9 cellular contexts compared by ENCODE assay signal in genomic region chr3:42613462-42613861, GRCh38. TPM values are rescaled to one million over a fixed set of nuclear protein-coding genes. Genes with fewer than 3 reads are reported as not detected.
DNase-seq lines count a peak whose midpoint lies in the region; ATAC-seq and TF ChIP-seq lines count a peak whose summit lies in the region.
"Had no signal": no experiment of that assay in that cellular context is flagged by ENCODE, and none has a peak within 500 bp of the region (broad histone marks: within the 10 kb centered on the region; RNA-seq: fewer than 3 reads in every experiment).

No MANE protein-coding gene starts in this region.

- H3K4me3 Mint-ChIP-seq in T-cell (peak overlapping the region in 1 of 3 donors; percentile 3), immature natural killer cell (no peak overlapping the region)

- H3K36me3 ChIP-seq in heart left ventricle (peaks cover 0 to 43% (median 15%) of the 10 kb centered on the region in 9 donors), upper lobe of right lung (peaks cover 16% of the 10 kb centered on the region)

- H3K4me1 Mint-ChIP-seq in T-cell, result peaks cover 68 to 76% (median 69%) of the 10 kb centered on the region in 3 donors
- H3K4me1 Mint-ChIP-seq in immature natural killer cell, result peaks cover 47 to 84% of the 10 kb centered on the region in 2 donors

- H3K27ac Mint-ChIP-seq in T-cell (peak overlapping the region; percentile 4 to 44), immature natural killer cell (peak overlapping the region; percentile 1 to 58 (median 36))

- POLR2A ChIA-PET in T-cell (lab: Charles Lee), result interaction anchor here (0.6 to 2.6 kb wide), 4 partner anchors 11 to 32 kb away, joined by 3 to 12 read pairs (median 3); partner anchors contain the start of genes SEC22C (in 1 of the 2) and SS18L2 (in 1 of the 2)

- no peak for TF ChIP-seq POLR2A in heart left ventricle (IDR thresholded peaks at IDR 0.05)

- DNase-seq in heart left ventricle (no peak), Right ventricle myocardium inferior (ENCODE audit: missing footprints) (no peak), T-cell (no peak), immature natural killer cell (no peak), upper lobe of right lung (no peak), iPS-NIHi7 (ENCODE audit: extremely low spot score) (no peak)
- no peak for DNase-seq in activated T-cell treated with anti-CD3 and anti-CD28 coated beads, Interleukin-2, amount 50 U/mL, for 1 hour

- no peaks in the 10 kb centered on the region for H3K9me3 ChIP-seq in heart left ventricle
- H3K9me3 ChIP-seq in upper lobe of right lung, result no peaks in the 10 kb centered on the region

- peak; percentile 17 to 62 (median 40) for TF ChIP-seq CTCF in heart left ventricle (IDR thresholded peaks at IDR 0.05)
- TF ChIP-seq CTCF in upper lobe of right lung (IDR thresholded peaks at IDR 0.05), result peak; percentile 53

- H3K27me3 Mint-ChIP-seq in T-cell, result no peaks in the 10 kb centered on the region
- H3K27me3 Mint-ChIP-seq in immature natural killer cell (ENCODE audit: low read depth in 3 of 3), result peaks cover 0 to 3% (median 2%) of the 10 kb centered on the region in 3 donors
- H3K27me3 Mint-ChIP-seq: IgD-negative memory B cell had no signal

- no peak overlapping the region for H3K4me3 ChIP-seq in heart left ventricle
- no peak overlapping the region for H3K4me3 ChIP-seq in upper lobe of right lung

- H3K4me1 ChIP-seq in heart left ventricle (peaks cover 0 to 69% (median 50%) of the 10 kb centered on the region in 12 donors), upper lobe of right lung (peaks cover 31% of the 10 kb centered on the region)

- H3K27me3 ChIP-seq in heart left ventricle (no peaks in the 10 kb centered on the region), upper lobe of right lung (no peaks in the 10 kb centered on the region)

- peak in 1 of 4 donors; percentile 36 for ATAC-seq in heart left ventricle
- no peak for ATAC-seq in Right ventricle myocardium inferior
- peak in 3 of 4 experiments; percentile 47 to 59 (median 58) for ATAC-seq in T-cell (replicated peaks in 1 of 4)
- no peak for ATAC-seq in upper lobe of right lung
- no peak for ATAC-seq in HG03159 (IDR thresholded peaks at IDR 0.05; ENCODE audit: unreplicated experiment)

- H3K27ac ChIP-seq in heart left ventricle (peak overlapping the region in 10 of 12 donors; percentile 8 to 81 (median 67)), upper lobe of right lung (peak overlapping the region; percentile 55)

- CTCF ChIA-PET in T-cell (lab: Charles Lee), result interaction anchor here (0.5 to 2.5 kb wide), 14 partner anchors 10 to 647 kb away, joined by 3 to 12 read pairs (median 4); partner anchors contain the start of genes NKTR (in 1 of the 2), SEC22C (in 1 of the 2), SS18L2 (in 1 of the 2) and VIPR1 (in 1 of the 2)

- H3K9me3 Mint-ChIP-seq in T-cell, result no peaks in the 10 kb centered on the region
- no peaks in the 10 kb centered on the region for H3K9me3 Mint-ChIP-seq in immature natural killer cell
- H3K9me3 Mint-ChIP-seq: IgD-negative memory B cell had no signal

- intact Hi-C loops in heart left ventricle (cut with DNase I) (no loop called here), Right ventricle myocardium inferior (cut with DNase I) (no loop called here), upper lobe of right lung (cut with DNase I) (no loop called here)

- 72 to 78% (median 73%) methylated on average over 2 of the region's 2 CpGs for WGBS in heart left ventricle, 4 donors

- peaks cover 13% of the 10 kb centered on the region for H3K36me3 Mint-ChIP-seq in T-cell
- H3K36me3 Mint-ChIP-seq in immature natural killer cell, result peaks cover 0 to 10% (median 3%) of the 10 kb centered on the region in 3 donors

RNA-seq across cellular contexts. Expression of gene NKTR, which starts 13.0 kb away (rescaled TPM):
- total RNA-seq in heart left ventricle (10 to 100 TPM; 14.6 to 40.6 (median 20.9) TPM), Right ventricle myocardium inferior (21.2 TPM), T-cell (100 to 1,000 TPM; 185 to 252 (median 209) TPM), upper lobe of right lung (92.1 TPM)
- polyA plus RNA-seq in heart left ventricle (10 to 100 TPM; 10.7 to 31.3 TPM), immature natural killer cell (10 to 100 TPM in 1 of 3 donors, 1 to 10 TPM in 2; 6.9 to 15.9 (median 7.4) TPM)

RNA-seq across cellular contexts. Expression of gene SS18L2, which starts 22.8 kb away (rescaled TPM):
- 10 to 100 TPM; 10.7 to 16.9 (median 12.8) TPM for total RNA-seq in heart left ventricle
- polyA plus RNA-seq in heart left ventricle, result 10 to 100 TPM; 30.9 to 34.6 TPM
- total RNA-seq in Right ventricle myocardium inferior, result 9.7 TPM
- 10 to 100 TPM; 33.0 to 52.6 (median 46.4) TPM for total RNA-seq in T-cell
- 100 to 1,000 TPM; 118 to 124 (median 123) TPM for polyA plus RNA-seq in immature natural killer cell
- total RNA-seq in upper lobe of right lung, result 22.0 TPM

RNA-seq across cellular contexts. Expression of gene SEC22C, which starts 31.7 kb away (rescaled TPM):
- total RNA-seq in heart left ventricle, result 10 to 100 TPM; 19.9 to 40.5 (median 28.9) TPM
- 10 to 100 TPM; 17.4 to 35.1 TPM for polyA plus RNA-seq in heart left ventricle
- 23.9 TPM for total RNA-seq in Right ventricle myocardium inferior
- total RNA-seq in T-cell, result 10 to 100 TPM; 50.1 to 71.2 (median 53.6) TPM
- 10 to 100 TPM; 28.7 to 35.6 (median 30.8) TPM for polyA plus RNA-seq in immature natural killer cell
- 48.6 TPM for total RNA-seq in upper lobe of right lung

RNA-seq across cellular contexts. Expression of gene ZBTB47, which starts 40.0 kb away (rescaled TPM):
- total RNA-seq in heart left ventricle, result 100 to 1,000 TPM in 7 of 9 donors, 10 to 100 TPM in 2; 76.6 to 184 (median 131) TPM
- polyA plus RNA-seq in heart left ventricle, result 100 to 1,000 TPM; 110 to 111 TPM
- total RNA-seq in Right ventricle myocardium inferior, result 80.2 TPM
- 1 to 10 TPM in 2 of 5 donors, under 1 TPM in 3; 0.53 to 1.2 (median 0.98) TPM for total RNA-seq in T-cell
- under 1 TPM in 2 of 3 donors, not detected in 1; 0.16 to 0.24 TPM for polyA plus RNA-seq in immature natural killer cell
- 28.1 TPM for total RNA-seq in upper lobe of right lung

Comparison
In these comparisons a context has a peak if more than half of its experiments do, and no peak if none do; other contexts are left out.
1. ATAC-seq: peak in T-cell (3 of 4); none in Right ventricle myocardium inferior (single experiment), upper lobe of right lung (single experiment) and HG03159 (single experiment).